In the genomic region with DNA sequence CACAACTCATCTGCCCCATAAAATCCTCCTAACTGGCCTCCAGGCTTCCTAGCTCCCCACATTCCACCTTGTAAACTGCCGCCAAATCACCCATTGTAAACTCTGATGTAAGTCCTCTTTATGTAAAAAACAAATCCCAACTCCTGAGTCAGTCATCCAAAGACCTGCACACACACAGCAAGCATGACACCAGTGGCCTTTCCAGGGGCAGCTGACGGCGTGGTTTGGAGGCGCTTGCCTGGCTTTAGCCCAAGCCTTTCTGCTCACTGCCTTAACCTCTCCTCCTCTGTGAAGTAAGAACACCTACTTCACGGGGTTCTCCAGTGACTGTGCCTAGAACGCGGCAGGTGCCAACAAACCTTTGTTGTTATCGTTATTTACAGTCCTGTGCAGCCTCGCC, we compare ENCODE assay signal across 17 cellular contexts. TPM values are rescaled to one million over a fixed set of nuclear protein-coding genes. Genes with fewer than 3 reads are reported as not detected.
"Had no signal": no experiment of that assay in that cellular context is flagged by ENCODE, and none has a peak within 500 bp of the region (broad histone marks: within the 10 kb centered on the region; RNA-seq: fewer than 3 reads in every experiment).

No MANE protein-coding gene starts in this region.

- H3K9me3 ChIP-seq: ascending aorta, ovary, spleen, upper lobe of left lung had no signal

- DNase-seq: activated CD4-positive, alpha-beta T cell treated with anti-CD3 and anti-CD28 coated beads, Interleukin-2, amount 50 U/mL, for 48 hours; activated CD8-positive, alpha-beta memory T cell treated with anti-CD3 and anti-CD28 coated beads, Interleukin-2, amount 10 ng/mL, durations not matched to agents 7 days and 5 days; activated T-cell treated with anti-CD3 and anti-CD28 coated beads, Interleukin-2, amount 50 U/mL, for 72 hours; ovary; spleen; stimulated activated CD4-positive, alpha-beta T cell treated with anti-CD3 and anti-CD28 coated beads, Interleukin-1b, Interleukin-23, amount 100 ng/mL, for 48 hours; stimulated activated naive B cell treated with anti-CD40 and anti-IgM and Interleukin-4, amounts not matched to agents 10 μg/mL and 1 μg/mL and 100 μg/mL, for 72 hours; upper lobe of left lung had no signal

- H3K36me3 ChIP-seq: ascending aorta, neural progenitor cell, ovary had no signal

- H3K27ac ChIP-seq: ascending aorta, neural progenitor cell, ovary, spleen, upper lobe of left lung had no signal

- H3K27me3 ChIP-seq: ascending aorta, neural progenitor cell, ovary, spleen, upper lobe of left lung had no signal

- FAIRE-seq: colon, endothelial cell of umbilical vein, frontal cortex, keratinocyte had no signal

- H3K4me1 ChIP-seq: ascending aorta had no signal

- ATAC-seq: activated CD4-positive, CD25-positive, alpha-beta regulatory T cell treated with anti-CD3 and anti-CD28 coated beads, Interleukin-2, amount 50 U/mL, for 24 hours; activated CD8-positive, alpha-beta memory T cell treated with anti-CD3 and anti-CD28 coated beads, Interleukin-2, amount 10 ng/mL, durations not matched to agents 7 days and 5 days; activated T-cell treated with anti-CD3 and anti-CD28 coated beads, Interleukin-2, amount 50 U/mL, for 72 hours; stimulated activated naive B cell treated with anti-CD40 and anti-IgM and Interleukin-4, amounts not matched to agents 10 μg/mL and 1 μg/mL and 100 μg/mL, for 72 hours had no signal

- H3K4me3 ChIP-seq: ascending aorta, neural progenitor cell, ovary, spleen, upper lobe of left lung had no signal

- H3K4me2 ChIP-seq: neural progenitor cell had no signal

RNA-seq across cellular contexts. Expression of a gene that starts 28.5 kb away (rescaled TPM):
- total RNA-seq: activated CD8-positive, alpha-beta memory T cell treated with anti-CD3 and anti-CD28 coated beads, Interleukin-2, amount 10 ng/mL, durations not matched to agents 7 days and 5 days; activated T-cell treated with anti-CD3 and anti-CD28 coated beads, Interleukin-2, amount 50 U/mL, for 72 hours; ascending aorta; endothelial cell of umbilical vein; fibroblast of lung; frontal cortex; lower leg skin; ovary; spleen; upper lobe of left lung had no signal
- polyA plus RNA-seq: endothelial cell of umbilical vein, fibroblast of lung, keratinocyte, ovary had no signal
